1 cellular context compared by ENCODE assay signal in the genomic region with DNA sequence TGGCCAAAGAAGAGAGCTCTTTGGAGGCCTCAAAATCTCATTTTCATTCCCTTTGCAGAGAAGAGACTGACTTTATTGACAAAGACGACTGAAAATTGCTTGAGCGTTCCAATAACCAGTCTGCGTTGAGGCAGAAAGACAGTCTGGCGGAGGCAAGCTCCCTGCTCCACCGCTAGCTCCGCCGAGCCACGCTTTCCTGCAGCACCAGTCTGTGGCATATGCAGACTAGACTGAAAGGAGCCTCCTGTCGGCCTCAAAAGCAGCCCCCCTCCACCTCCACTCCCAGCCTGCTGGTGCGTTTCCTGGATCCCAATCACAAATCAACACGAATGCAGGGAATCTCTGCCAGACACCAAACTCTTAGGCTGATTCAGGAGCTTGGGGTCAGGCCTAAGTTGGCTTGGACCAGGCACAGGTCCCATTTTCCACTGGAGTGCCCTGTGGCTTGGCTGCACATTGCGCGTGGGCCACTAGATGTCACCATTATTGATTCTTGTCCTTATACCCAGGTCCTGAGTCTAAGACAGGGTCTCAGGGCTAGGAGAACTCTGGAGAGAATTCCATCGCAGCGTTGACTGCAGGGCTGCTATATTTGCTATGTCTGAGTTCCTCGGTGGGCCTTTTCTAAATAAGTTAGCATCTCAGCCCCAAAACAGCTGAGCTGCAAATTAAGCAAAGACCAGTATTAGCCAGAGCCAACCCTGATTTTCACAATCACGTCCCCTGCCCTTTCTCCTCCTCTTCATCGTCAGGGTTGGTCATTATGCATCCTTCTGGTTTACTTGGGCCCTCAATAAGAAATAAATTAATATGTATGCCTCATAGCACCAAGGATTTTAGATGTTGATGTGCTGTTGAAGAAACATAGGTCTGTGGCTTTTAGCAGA.
TF ChIP-seq lines count a peak whose summit lies in the region.

No MANE protein-coding gene starts in this region.

TF ChIP-seq in HepG2, 621 proteins besides CTCF, POLR2A, EP300 and RAD21 (continued from another document and continues in another):
- TF ChIP-seq, protein P1, sequence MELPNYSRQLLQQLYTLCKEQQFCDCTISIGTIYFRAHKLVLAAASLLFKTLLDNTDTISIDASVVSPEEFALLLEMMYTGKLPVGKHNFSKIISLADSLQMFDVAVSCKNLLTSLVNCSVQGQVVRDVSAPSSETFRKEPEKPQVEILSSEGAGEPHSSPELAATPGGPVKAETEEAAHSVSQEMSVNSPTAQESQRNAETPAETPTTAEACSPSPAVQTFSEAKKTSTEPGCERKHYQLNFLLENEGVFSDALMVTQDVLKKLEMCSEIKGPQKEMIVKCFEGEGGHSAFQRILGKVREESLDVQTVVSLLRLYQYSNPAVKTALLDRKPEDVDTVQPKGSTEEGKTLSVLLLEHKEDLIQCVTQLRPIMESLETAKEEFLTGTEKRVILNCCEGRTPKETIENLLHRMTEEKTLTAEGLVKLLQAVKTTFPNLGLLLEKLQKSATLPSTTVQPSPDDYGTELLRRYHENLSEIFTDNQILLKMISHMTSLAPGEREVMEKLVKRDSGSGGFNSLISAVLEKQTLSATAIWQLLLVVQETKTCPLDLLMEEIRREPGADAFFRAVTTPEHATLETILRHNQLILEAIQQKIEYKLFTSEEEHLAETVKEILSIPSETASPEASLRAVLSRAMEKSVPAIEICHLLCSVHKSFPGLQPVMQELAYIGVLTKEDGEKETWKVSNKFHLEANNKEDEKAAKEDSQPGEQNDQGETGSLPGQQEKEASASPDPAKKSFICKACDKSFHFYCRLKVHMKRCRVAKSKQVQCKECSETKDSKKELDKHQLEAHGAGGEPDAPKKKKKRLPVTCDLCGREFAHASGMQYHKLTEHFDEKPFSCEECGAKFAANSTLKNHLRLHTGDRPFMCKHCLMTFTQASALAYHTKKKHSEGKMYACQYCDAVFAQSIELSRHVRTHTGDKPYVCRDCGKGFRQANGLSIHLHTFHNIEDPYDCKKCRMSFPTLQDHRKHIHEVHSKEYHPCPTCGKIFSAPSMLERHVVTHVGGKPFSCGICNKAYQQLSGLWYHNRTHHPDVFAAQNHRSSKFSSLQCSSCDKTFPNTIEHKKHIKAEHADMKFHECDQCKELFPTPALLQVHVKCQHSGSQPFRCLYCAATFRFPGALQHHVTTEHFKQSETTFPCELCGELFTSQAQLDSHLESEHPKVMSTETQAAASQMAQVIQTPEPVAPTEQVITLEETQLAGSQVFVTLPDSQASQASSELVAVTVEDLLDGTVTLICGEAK (IDR thresholded peaks at IDR 0.05): no peak
- TF ChIP-seq, protein P1 (CRISPR knock-in tag; IDR thresholded peaks at IDR 0.05): no peak
- TF ChIP-seq TAF15 (IDR thresholded peaks at IDR 0.05; ENCODE audit: low read depth, low read length, poor library complexity, severe bottlenecking) (no peak), ZNF572 (CRISPR knock-in tag; IDR thresholded peaks at IDR 0.05) (peak; percentile 74; the same call in 1 of the 2 replicates), ZNF569 (CRISPR knock-in tag; IDR thresholded peaks at IDR 0.05; ENCODE audit: borderline replicate concordance) (no peak), KAT8 (CRISPR knock-in tag; IDR thresholded peaks at IDR 0.05) (no peak), HNF4A (CRISPR knock-in tag; IDR thresholded peaks at IDR 0.05) (no peak), ZNF563 (CRISPR knock-in tag; IDR thresholded peaks at IDR 0.05) (no peak), KLF15 (CRISPR knock-in tag; IDR thresholded peaks at IDR 0.05; ENCODE audit: borderline replicate concordance) (no peak), SPEN (CRISPR knock-in tag; IDR thresholded peaks at IDR 0.05; ENCODE audit: low read depth) (no peak), ZNF567 (CRISPR knock-in tag; IDR thresholded peaks at IDR 0.05; ENCODE audit: borderline replicate concordance) (no peak), PRPF4 (IDR thresholded peaks at IDR 0.05; ENCODE audit: low read depth, low read length, poor library complexity, severe bottlenecking) (no peak), ZMYM4 (CRISPR knock-in tag; IDR thresholded peaks at IDR 0.05) (peak; percentile 24; the same call in 1 of the 2 replicates), ZBTB20 (CRISPR knock-in tag; IDR thresholded peaks at IDR 0.05; ENCODE audit: borderline replicate concordance, low read depth) (no peak), KDM2A (CRISPR knock-in tag; IDR thresholded peaks at IDR 0.05; ENCODE audit: borderline replicate concordance, low read depth) (0 out of 2 replicates have a peak, but pooled peaks have one; percentile 13), SMYD3 (CRISPR knock-in tag; IDR thresholded peaks at IDR 0.05) (no peak), YY1 (IDR thresholded peaks at IDR 0.05; ENCODE audit: insufficient read depth, insufficient replicate concordance, low read depth, low read length) (no peak), KLF6 (CRISPR knock-in tag; IDR thresholded peaks at IDR 0.05) (no peak), SMARCE1 (IDR thresholded peaks at IDR 0.05; ENCODE audit: borderline replicate concordance) (no peak), ZNF607 (CRISPR knock-in tag; IDR thresholded peaks at IDR 0.05; ENCODE audit: borderline replicate concordance) (0 out of 2 replicates have a peak, but pooled peaks have one; percentile 31), NR2C2 (CRISPR knock-in tag; IDR thresholded peaks at IDR 0.05; ENCODE audit: borderline replicate concordance) (no peak), MED8 (CRISPR knock-in tag; IDR thresholded peaks at IDR 0.05; ENCODE audit: insufficient replicate concordance) (no peak), ZNF160 (CRISPR knock-in tag; IDR thresholded peaks at IDR 0.05) (no peak), ZNF749 (CRISPR knock-in tag; IDR thresholded peaks at IDR 0.05; ENCODE audit: borderline replicate concordance) (no peak), SMC3 (IDR thresholded peaks at IDR 0.05; ENCODE audit: low read length) (peak; percentile 80), CCAR2 (optimal IDR thresholded peaks at IDR 0.05; ENCODE audit: low read depth, low read length) (no peak), HHEX (CRISPR knock-in tag; IDR thresholded peaks at IDR 0.05) (no peak), STAG1 (CRISPR knock-in tag; IDR thresholded peaks at IDR 0.05) (peak; percentile 64)
- TF ChIP-seq, protein P2, sequence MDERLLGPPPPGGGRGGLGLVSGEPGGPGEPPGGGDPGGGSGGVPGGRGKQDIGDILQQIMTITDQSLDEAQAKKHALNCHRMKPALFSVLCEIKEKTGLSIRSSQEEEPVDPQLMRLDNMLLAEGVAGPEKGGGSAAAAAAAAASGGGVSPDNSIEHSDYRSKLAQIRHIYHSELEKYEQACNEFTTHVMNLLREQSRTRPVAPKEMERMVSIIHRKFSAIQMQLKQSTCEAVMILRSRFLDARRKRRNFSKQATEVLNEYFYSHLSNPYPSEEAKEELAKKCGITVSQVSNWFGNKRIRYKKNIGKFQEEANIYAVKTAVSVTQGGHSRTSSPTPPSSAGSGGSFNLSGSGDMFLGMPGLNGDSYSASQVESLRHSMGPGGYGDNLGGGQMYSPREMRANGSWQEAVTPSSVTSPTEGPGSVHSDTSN (CRISPR knock-in tag; IDR thresholded peaks at IDR 0.05): no peak
- TF ChIP-seq, protein P3, sequence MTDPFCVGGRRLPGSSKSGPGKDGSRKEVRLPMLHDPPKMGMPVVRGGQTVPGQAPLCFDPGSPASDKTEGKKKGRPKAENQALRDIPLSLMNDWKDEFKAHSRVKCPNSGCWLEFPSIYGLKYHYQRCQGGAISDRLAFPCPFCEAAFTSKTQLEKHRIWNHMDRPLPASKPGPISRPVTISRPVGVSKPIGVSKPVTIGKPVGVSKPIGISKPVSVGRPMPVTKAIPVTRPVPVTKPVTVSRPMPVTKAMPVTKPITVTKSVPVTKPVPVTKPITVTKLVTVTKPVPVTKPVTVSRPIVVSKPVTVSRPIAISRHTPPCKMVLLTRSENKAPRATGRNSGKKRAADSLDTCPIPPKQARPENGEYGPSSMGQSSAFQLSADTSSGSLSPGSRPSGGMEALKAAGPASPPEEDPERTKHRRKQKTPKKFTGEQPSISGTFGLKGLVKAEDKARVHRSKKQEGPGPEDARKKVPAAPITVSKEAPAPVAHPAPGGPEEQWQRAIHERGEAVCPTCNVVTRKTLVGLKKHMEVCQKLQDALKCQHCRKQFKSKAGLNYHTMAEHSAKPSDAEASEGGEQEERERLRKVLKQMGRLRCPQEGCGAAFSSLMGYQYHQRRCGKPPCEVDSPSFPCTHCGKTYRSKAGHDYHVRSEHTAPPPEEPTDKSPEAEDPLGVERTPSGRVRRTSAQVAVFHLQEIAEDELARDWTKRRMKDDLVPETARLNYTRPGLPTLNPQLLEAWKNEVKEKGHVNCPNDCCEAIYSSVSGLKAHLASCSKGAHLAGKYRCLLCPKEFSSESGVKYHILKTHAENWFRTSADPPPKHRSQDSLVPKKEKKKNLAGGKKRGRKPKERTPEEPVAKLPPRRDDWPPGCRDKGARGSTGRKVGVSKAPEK (CRISPR knock-in tag; IDR thresholded peaks at IDR 0.05; ENCODE audit: borderline replicate concordance): no peak
- TF ChIP-seq, protein P4, sequence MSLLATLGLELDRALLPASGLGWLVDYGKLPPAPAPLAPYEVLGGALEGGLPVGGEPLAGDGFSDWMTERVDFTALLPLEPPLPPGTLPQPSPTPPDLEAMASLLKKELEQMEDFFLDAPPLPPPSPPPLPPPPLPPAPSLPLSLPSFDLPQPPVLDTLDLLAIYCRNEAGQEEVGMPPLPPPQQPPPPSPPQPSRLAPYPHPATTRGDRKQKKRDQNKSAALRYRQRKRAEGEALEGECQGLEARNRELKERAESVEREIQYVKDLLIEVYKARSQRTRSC (CRISPR knock-in tag; IDR thresholded peaks at IDR 0.05; ENCODE audit: low read depth): no peak
- TF ChIP-seq, protein P5, sequence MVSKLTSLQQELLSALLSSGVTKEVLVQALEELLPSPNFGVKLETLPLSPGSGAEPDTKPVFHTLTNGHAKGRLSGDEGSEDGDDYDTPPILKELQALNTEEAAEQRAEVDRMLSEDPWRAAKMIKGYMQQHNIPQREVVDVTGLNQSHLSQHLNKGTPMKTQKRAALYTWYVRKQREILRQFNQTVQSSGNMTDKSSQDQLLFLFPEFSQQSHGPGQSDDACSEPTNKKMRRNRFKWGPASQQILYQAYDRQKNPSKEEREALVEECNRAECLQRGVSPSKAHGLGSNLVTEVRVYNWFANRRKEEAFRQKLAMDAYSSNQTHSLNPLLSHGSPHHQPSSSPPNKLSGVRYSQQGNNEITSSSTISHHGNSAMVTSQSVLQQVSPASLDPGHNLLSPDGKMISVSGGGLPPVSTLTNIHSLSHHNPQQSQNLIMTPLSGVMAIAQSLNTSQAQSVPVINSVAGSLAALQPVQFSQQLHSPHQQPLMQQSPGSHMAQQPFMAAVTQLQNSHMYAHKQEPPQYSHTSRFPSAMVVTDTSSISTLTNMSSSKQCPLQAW (CRISPR knock-in tag; IDR thresholded peaks at IDR 0.05): peak; percentile 67
- TF ChIP-seq, protein P6, sequence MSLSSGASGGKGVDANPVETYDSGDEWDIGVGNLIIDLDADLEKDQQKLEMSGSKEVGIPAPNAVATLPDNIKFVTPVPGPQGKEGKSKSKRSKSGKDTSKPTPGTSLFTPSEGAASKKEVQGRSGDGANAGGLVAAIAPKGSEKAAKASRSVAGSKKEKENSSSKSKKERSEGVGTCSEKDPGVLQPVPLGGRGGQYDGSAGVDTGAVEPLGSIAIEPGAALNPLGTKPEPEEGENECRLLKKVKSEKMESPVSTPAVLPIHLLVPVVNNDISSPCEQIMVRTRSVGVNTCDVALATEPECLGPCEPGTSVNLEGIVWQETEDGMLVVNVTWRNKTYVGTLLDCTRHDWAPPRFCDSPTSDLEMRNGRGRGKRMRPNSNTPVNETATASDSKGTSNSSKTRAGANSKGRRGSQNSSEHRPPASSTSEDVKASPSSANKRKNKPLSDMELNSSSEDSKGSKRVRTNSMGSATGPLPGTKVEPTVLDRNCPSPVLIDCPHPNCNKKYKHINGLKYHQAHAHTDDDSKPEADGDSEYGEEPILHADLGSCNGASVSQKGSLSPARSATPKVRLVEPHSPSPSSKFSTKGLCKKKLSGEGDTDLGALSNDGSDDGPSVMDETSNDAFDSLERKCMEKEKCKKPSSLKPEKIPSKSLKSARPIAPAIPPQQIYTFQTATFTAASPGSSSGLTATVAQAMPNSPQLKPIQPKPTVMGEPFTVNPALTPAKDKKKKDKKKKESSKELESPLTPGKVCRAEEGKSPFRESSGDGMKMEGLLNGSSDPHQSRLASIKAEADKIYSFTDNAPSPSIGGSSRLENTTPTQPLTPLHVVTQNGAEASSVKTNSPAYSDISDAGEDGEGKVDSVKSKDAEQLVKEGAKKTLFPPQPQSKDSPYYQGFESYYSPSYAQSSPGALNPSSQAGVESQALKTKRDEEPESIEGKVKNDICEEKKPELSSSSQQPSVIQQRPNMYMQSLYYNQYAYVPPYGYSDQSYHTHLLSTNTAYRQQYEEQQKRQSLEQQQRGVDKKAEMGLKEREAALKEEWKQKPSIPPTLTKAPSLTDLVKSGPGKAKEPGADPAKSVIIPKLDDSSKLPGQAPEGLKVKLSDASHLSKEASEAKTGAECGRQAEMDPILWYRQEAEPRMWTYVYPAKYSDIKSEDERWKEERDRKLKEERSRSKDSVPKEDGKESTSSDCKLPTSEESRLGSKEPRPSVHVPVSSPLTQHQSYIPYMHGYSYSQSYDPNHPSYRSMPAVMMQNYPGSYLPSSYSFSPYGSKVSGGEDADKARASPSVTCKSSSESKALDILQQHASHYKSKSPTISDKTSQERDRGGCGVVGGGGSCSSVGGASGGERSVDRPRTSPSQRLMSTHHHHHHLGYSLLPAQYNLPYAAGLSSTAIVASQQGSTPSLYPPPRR (CRISPR knock-in tag; IDR thresholded peaks at IDR 0.05; ENCODE audit: borderline replicate concordance): no peak
- TF ChIP-seq, protein P7, sequence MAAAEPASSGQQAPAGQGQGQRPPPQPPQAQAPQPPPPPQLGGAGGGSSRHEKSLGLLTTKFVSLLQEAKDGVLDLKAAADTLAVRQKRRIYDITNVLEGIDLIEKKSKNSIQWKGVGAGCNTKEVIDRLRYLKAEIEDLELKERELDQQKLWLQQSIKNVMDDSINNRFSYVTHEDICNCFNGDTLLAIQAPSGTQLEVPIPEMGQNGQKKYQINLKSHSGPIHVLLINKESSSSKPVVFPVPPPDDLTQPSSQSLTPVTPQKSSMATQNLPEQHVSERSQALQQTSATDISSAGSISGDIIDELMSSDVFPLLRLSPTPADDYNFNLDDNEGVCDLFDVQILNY (CRISPR knock-in tag; conservative IDR thresholded peaks at IDR 0.05): no peak
